ENCODE assay signal across 9 cellular contexts in the genomic region with DNA sequence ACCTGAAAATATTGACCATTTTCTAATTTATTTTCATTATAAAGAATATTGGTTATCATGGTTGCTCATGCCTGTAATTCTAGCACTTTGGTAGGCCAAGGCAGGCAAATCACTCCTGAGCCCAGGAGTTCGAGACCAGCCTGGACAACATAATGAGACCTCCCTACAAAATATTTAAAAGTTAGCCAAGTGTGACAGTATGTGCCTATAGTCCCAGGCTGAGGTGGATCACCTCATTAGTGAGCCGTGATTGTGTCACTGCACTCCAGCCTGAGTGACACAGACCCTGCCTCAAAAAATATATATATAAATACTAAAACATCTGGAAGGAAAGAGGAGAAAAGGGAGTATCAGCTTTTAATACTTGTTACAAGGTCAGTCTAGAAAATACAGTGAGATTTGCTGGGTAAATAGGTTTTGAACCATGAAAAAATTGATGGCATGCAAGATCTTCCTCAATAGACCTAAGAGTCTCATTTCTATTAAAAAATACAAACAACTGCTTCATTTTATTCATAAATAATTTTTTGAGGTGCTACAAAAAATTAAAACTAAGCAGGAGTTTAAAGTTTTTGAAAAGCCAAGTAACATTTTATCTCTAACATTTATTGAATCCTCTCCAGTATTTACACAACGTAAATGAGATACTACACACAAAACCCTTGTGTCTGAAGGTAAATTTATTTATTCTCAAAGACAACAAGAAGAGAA. TPM values are rescaled to one million over a fixed set of nuclear protein-coding genes. Genes with fewer than 3 reads are reported as not detected.
DNase-seq lines count a peak whose midpoint lies in the region; ATAC-seq and TF ChIP-seq lines count a peak whose summit lies in the region.
"Had no signal": no experiment of that assay in that cellular context is flagged by ENCODE, and none has a peak within 500 bp of the region (broad histone marks: within the 10 kb centered on the region; RNA-seq: fewer than 3 reads in every experiment).

No MANE protein-coding gene starts in this region.

- H3K9me2 ChIP-seq in SU-DHL-6 (replicated peaks; ENCODE audit: insufficient read depth, low read length), result no peaks in the 10 kb centered on the region

- H3K36me3 ChIP-seq in SU-DHL-6 (ENCODE audit: low read length) (0 out of 2 replicates have a peak, but pooled peaks cover under 1% of the 10 kb centered on the region), fibroblast of lung (ENCODE audit: control insufficient read depth, insufficient read depth, low read length) (peaks cover 2% of the 10 kb centered on the region)

- H3K9me3 ChIP-seq in SU-DHL-6 (ENCODE audit: insufficient read depth, low read length), result no peaks in the 10 kb centered on the region
- H3K9me3 ChIP-seq in fibroblast of lung (ENCODE audit: control insufficient read depth, insufficient read depth, low read depth, low read length), result no peaks in the 10 kb centered on the region

- DNase-seq in activated CD4-positive, alpha-beta T cell treated with anti-CD3 and anti-CD28 coated beads, Interleukin-2, amount 10 ng/mL, durations not matched to agents 7 days and 5 days, result no peak
- no peak for DNase-seq in activated CD4-positive, alpha-beta T cell treated with anti-CD3 and anti-CD28 coated beads for 1 hour
- DNase-seq in fibroblast of lung (ENCODE audit: low read depth in 2 of 2) (peak; percentile 75 to 77), T1000 (lab: John Stamatoyannopoulos, UW) (no peak)
- no peak for DNase-seq in stimulated activated naive CD8-positive, alpha-beta T cell treated with anti-CD3 and anti-CD28 coated beads, Interleukin-15, amount 100 ng/mL, for 72 hours
- DNase-seq: DMS79 had no signal

- peaks cover 77% of the 10 kb centered on the region for H3K4me1 Mint-ChIP-seq in activated CD4-positive, alpha-beta T cell treated with anti-CD3 and anti-CD28 coated beads, Interleukin-2, amount 10 ng/mL, durations not matched to agents 7 days and 5 days
- peaks cover 86% of the 10 kb centered on the region for H3K4me1 Mint-ChIP-seq in stimulated activated naive CD8-positive, alpha-beta T cell treated with anti-CD3 and anti-CD28 coated beads, Interleukin-15, amount 100 ng/mL, for 72 hours

- no peaks in the 10 kb centered on the region for H3K27me3 Mint-ChIP-seq in activated CD4-positive, alpha-beta T cell treated with anti-CD3 and anti-CD28 coated beads, Interleukin-2, amount 10 ng/mL, durations not matched to agents 7 days and 5 days
- no peaks in the 10 kb centered on the region for H3K27me3 Mint-ChIP-seq in stimulated activated naive CD8-positive, alpha-beta T cell treated with anti-CD3 and anti-CD28 coated beads, Interleukin-15, amount 100 ng/mL, for 72 hours

- H3K27ac ChIP-seq in SU-DHL-6 (ENCODE audit: low read depth, low read length), result peak overlapping the region; percentile 73
- H3K27ac ChIP-seq in fibroblast of lung (ENCODE audit: insufficient read depth, low read length), result peak overlapping the region; percentile 90

- CTCF ChIA-PET in activated CD4-positive, alpha-beta T cell treated with anti-CD3 and anti-CD28 coated beads, Interleukin-2, amount 10 ng/mL, durations not matched to agents 7 days and 5 days (lab: Charles Lee), result no interaction called here

- H3K79me2 ChIP-seq in SU-DHL-6 (ENCODE audit: insufficient read depth, low read length) (no peaks in the 10 kb centered on the region), fibroblast of lung (ENCODE audit: control insufficient read depth, insufficient read depth, low read length) (peaks cover 22% of the 10 kb centered on the region)

- H3K4me3 Mint-ChIP-seq in activated CD4-positive, alpha-beta T cell treated with anti-CD3 and anti-CD28 coated beads, Interleukin-2, amount 10 ng/mL, durations not matched to agents 7 days and 5 days, result no peak overlapping the region
- H3K4me3 Mint-ChIP-seq in stimulated activated naive CD8-positive, alpha-beta T cell treated with anti-CD3 and anti-CD28 coated beads, Interleukin-15, amount 100 ng/mL, for 72 hours, result peak overlapping the region; percentile 52 to 71

- H3K36me3 Mint-ChIP-seq in activated CD4-positive, alpha-beta T cell treated with anti-CD3 and anti-CD28 coated beads, Interleukin-2, amount 10 ng/mL, durations not matched to agents 7 days and 5 days (ENCODE audit: low read depth), result peaks cover 42% of the 10 kb centered on the region

- no peaks in the 10 kb centered on the region for H4K20me1 ChIP-seq in SU-DHL-6 (ENCODE audit: low read depth, low read length)
- H4K20me1 ChIP-seq in fibroblast of lung (ENCODE audit: control insufficient read depth, extremely low read depth, insufficient read depth, low read length), result no peaks in the 10 kb centered on the region

- H2AFZ ChIP-seq in SU-DHL-6 (ENCODE audit: low read depth, low read length, severe bottlenecking), result no peak overlapping the region
- no peak overlapping the region for H2AFZ ChIP-seq in fibroblast of lung (ENCODE audit: low read length)

- H3K4me2 ChIP-seq in SU-DHL-6 (ENCODE audit: low read depth, low read length, poor library complexity, severe bottlenecking), result peak overlapping the region; percentile 51
- peak overlapping the region; percentile 42 for H3K4me2 ChIP-seq in fibroblast of lung (ENCODE audit: extremely low read depth, insufficient read depth, low read length)

- H3K27ac Mint-ChIP-seq in activated CD4-positive, alpha-beta T cell treated with anti-CD3 and anti-CD28 coated beads, Interleukin-2, amount 10 ng/mL, durations not matched to agents 7 days and 5 days, result peak overlapping the region; percentile 85
- peak overlapping the region; percentile 81 to 88 for H3K27ac Mint-ChIP-seq in stimulated activated naive CD8-positive, alpha-beta T cell treated with anti-CD3 and anti-CD28 coated beads, Interleukin-15, amount 100 ng/mL, for 72 hours

- no peak for ATAC-seq in stimulated activated naive CD8-positive, alpha-beta T cell treated with anti-CD3 and anti-CD28 coated beads, Interleukin-15, amount 100 ng/mL, for 72 hours
- ATAC-seq in HG02884 (IDR thresholded peaks at IDR 0.05; ENCODE audit: unreplicated experiment) (no peak), GM21390 (IDR thresholded peaks at IDR 0.05; ENCODE audit: unreplicated experiment) (no peak)

- H3K9me3 Mint-ChIP-seq in activated CD4-positive, alpha-beta T cell treated with anti-CD3 and anti-CD28 coated beads, Interleukin-2, amount 10 ng/mL, durations not matched to agents 7 days and 5 days, result no peaks in the 10 kb centered on the region
- no peaks in the 10 kb centered on the region for H3K9me3 Mint-ChIP-seq in stimulated activated naive CD8-positive, alpha-beta T cell treated with anti-CD3 and anti-CD28 coated beads, Interleukin-15, amount 100 ng/mL, for 72 hours

- POLR2A ChIA-PET in activated CD4-positive, alpha-beta T cell treated with anti-CD3 and anti-CD28 coated beads, Interleukin-2, amount 10 ng/mL, durations not matched to agents 7 days and 5 days (lab: Charles Lee), result interaction anchor here (0.7 kb wide), 1 partner anchor 226 kb away, joined by 5 read pairs; no protein-coding TSS in a partner anchor

- TF ChIP-seq CTCF in SU-DHL-6 (IDR thresholded peaks at IDR 0.05; ENCODE audit: insufficient read depth, low read length, poor library complexity, severe bottlenecking) (no peak), fibroblast of lung (conservative IDR thresholded peaks at IDR 0.05 in 1 of 2, IDR thresholded peaks at IDR 0.05 in 1 of 2; ENCODE audit: low read depth in 1 of 2, low read length in 2 of 2) (no peak)

- H3K9ac ChIP-seq in SU-DHL-6 (ENCODE audit: low read length) (no peak overlapping the region), fibroblast of lung (ENCODE audit: insufficient read depth, low read length) (no peak overlapping the region)

- H3K27me3 ChIP-seq in SU-DHL-6 (ENCODE audit: low read length) (no peaks in the 10 kb centered on the region), fibroblast of lung (ENCODE audit: control insufficient read depth, insufficient read depth, low read length) (no peaks in the 10 kb centered on the region)

- peaks cover 19% of the 10 kb centered on the region for H3F3A ChIP-seq in SU-DHL-6 (ENCODE audit: insufficient read depth)

- peaks cover 10% of the 10 kb centered on the region for H3K4me1 ChIP-seq in fibroblast of lung (ENCODE audit: control insufficient read depth, extremely low read depth, insufficient read depth, low read length)

- H3K4me3 ChIP-seq in SU-DHL-6 (ENCODE audit: insufficient read depth, low read length, poor library complexity, severe bottlenecking) (no peak overlapping the region), fibroblast of lung (replicated peaks in 1 of 4; ENCODE audit: control extremely low read depth in 1 of 4, insufficient read depth in 1 of 4, low read depth in 3 of 4, low read length in 4 of 4) (no peak overlapping the region)

RNA-seq across cellular contexts. Expression of a gene that starts 47.7 kb away (rescaled TPM):
- 10 to 100 TPM; 12.3 to 13.8 TPM for total RNA-seq in activated CD4-positive, alpha-beta T cell treated with anti-CD3 and anti-CD28 coated beads, Interleukin-2, amount 10 ng/mL, durations not matched to agents 7 days and 5 days
- 4.6 and 5.6 TPM in 2 replicates for total RNA-seq in fibroblast of lung
- 3.6 TPM in 2 replicates for polyA plus RNA-seq in fibroblast of lung
- 2.5 and 3.0 TPM in 2 replicates for polyA plus RNA-seq in fibroblast of lung (2012)
- polyA minus RNA-seq in fibroblast of lung (ENCODE audit: low replicate concordance), result 0.75 TPM in 1 of 2 replicates, not detected in the other

RNA-seq across cellular contexts. Expression of a gene that starts 47.9 kb away (rescaled TPM):
- total RNA-seq in activated CD4-positive, alpha-beta T cell treated with anti-CD3 and anti-CD28 coated beads, Interleukin-2, amount 10 ng/mL, durations not matched to agents 7 days and 5 days, result 10 to 100 TPM; 46.7 to 50.3 TPM
- 21.3 and 21.6 TPM in 2 replicates for total RNA-seq in fibroblast of lung
- polyA plus RNA-seq in fibroblast of lung, result 14.8 and 16.0 TPM in 2 replicates
- polyA plus RNA-seq in fibroblast of lung (2012), result 16.9 and 20.7 TPM in 2 replicates
- 0.67 and 1.0 TPM in 2 replicates for polyA minus RNA-seq in fibroblast of lung (ENCODE audit: low replicate concordance)

Comparison
In these comparisons a context has a peak if more than half of its experiments do, and no peak if none do; other contexts are left out.
1. DNase-seq: peak in fibroblast of lung (2 of 2); none in activated CD4-positive, alpha-beta T cell treated with anti-CD3 and anti-CD28 coated beads, Interleukin-2, amount 10 ng/mL, durations not matched to agents 7 days and 5 days (single experiment), activated CD4-positive, alpha-beta T cell treated with anti-CD3 and anti-CD28 coated beads for 1 hour (single experiment), stimulated activated naive CD8-positive, alpha-beta T cell treated with anti-CD3 and anti-CD28 coated beads, Interleukin-15, amount 100 ng/mL, for 72 hours (0 of 2) and T1000 (single experiment).